Comparison of ENCODE assay signal across 8 cellular contexts in genomic region chr12:2291182-2291832, GRCh38.
A peak's percentile ranks its signal among the peaks of the same experiment; 100 is the strongest.
DNase-seq lines count a peak whose midpoint lies in the region; ATAC-seq and TF ChIP-seq lines count a peak whose summit lies in the region.

No MANE protein-coding gene starts in this region.

- H3K27ac Mint-ChIP-seq in HFFc6 (no peak overlapping the region), nephron (no peak overlapping the region)

- TF ChIP-seq CTCF in HFFc6 (IDR thresholded peaks at IDR 0.05), result peak; percentile 88
- TF ChIP-seq CTCF in nephron (IDR thresholded peaks at IDR 0.05; ENCODE audit: unreplicated experiment in 3 of 3), result peak; percentile 47 to 78 (median 65)

- H3K36me3 Mint-ChIP-seq in HFFc6 (ENCODE audit: low read depth), result no peaks in the 10 kb centered on the region
- no peaks in the 10 kb centered on the region for H3K36me3 Mint-ChIP-seq in nephron (ENCODE audit: low read depth)

- H3K4me1 Mint-ChIP-seq in HFFc6 (ENCODE audit: low read depth), result peaks cover 98% of the 10 kb centered on the region
- peaks cover 56% of the 10 kb centered on the region for H3K4me1 Mint-ChIP-seq in nephron

- H3K9me3 Mint-ChIP-seq in HFFc6 (no peaks in the 10 kb centered on the region), nephron (no peaks in the 10 kb centered on the region)

- DNase-seq in NCI-H1092 treated with DMSO at 0.1 percent for 48 hours (lab: John Stamatoyannopoulos, UW), result peak; percentile 52
- DNase-seq in NCI-H1092 (lab: John Stamatoyannopoulos, UW), result no peak
- DNase-seq in HFFc6, result no peak
- peak; percentile 48 for DNase-seq in RPMI7951 (ENCODE audit: low read depth)
- peak; percentile 11 to 43 for DNase-seq in dermis microvascular lymphatic vessel endothelial cell (ENCODE audit: low read depth in 2 of 2)
- no peak for DNase-seq in pons (ENCODE audit: low spot score)

- ATAC-seq in HG02588 (IDR thresholded peaks at IDR 0.05; ENCODE audit: unreplicated experiment), result no peak

- peaks cover 5% of the 10 kb centered on the region; the same call in 1 of the 2 replicates for H3K27me3 Mint-ChIP-seq in HFFc6 (ENCODE audit: insufficient read depth)
- H3K27me3 Mint-ChIP-seq in nephron (ENCODE audit: low read depth), result peaks cover 13% of the 10 kb centered on the region

- no peak overlapping the region for H3K4me3 Mint-ChIP-seq in HFFc6
- H3K4me3 Mint-ChIP-seq in nephron, result no peak overlapping the region

Comparison
In these comparisons a context has a peak if more than half of its experiments do, and no peak if none do; other contexts are left out.
1. DNase-seq: peak in NCI-H1092 treated with DMSO at 0.1 percent for 48 hours (single experiment), RPMI7951 (single experiment) and dermis microvascular lymphatic vessel endothelial cell (2 of 2); none in NCI-H1092 (single experiment), HFFc6 (single experiment) and pons (single experiment).